In genomic region chr6:22613695-22614094, GRCh38 we compare ENCODE assay signal across 13 cellular contexts. TPM values are rescaled to one million over a fixed set of nuclear protein-coding genes. Genes with fewer than 3 reads are reported as not detected.
DNase-seq lines count a peak whose midpoint lies in the region; ATAC-seq, FAIRE-seq and TF ChIP-seq lines count a peak whose summit lies in the region.
"Had no signal": no experiment of that assay in that cellular context is flagged by ENCODE, and none has a peak within 500 bp of the region (broad histone marks: within the 10 kb centered on the region; RNA-seq: fewer than 3 reads in every experiment).

No MANE protein-coding gene starts in this region.

- POLR2A ChIA-PET in endothelial cell of umbilical vein (lab: Charles Lee) = interaction anchor here (0.7 to 0.9 kb wide), 2 partner anchors 145 to 1020 kb away, joined by 3 read pairs; partner anchors contain the start of gene SOX4

- H3K9me3 ChIP-seq in MG63 (no peaks in the 10 kb centered on the region; the same call in 1 of the 2 replicates), endothelial cell of umbilical vein (replicated peaks; ENCODE audit: control insufficient read depth, insufficient read depth, low read length) (no peaks in the 10 kb centered on the region), mesodermal cell (ENCODE audit: control insufficient read depth, low read length) (no peaks in the 10 kb centered on the region)
- H3K9me3 ChIP-seq: BLaER1 had no signal

- no peaks in the 10 kb centered on the region for H3K36me3 ChIP-seq in MG63
- H3K36me3 ChIP-seq in endothelial cell of umbilical vein (ENCODE audit: control insufficient read depth in 2 of 2, extremely low read depth in 1 of 2, insufficient read depth in 2 of 2, low read length in 2 of 2) = no peaks in the 10 kb centered on the region
- no peaks in the 10 kb centered on the region for H3K36me3 ChIP-seq in mesodermal cell (ENCODE audit: control insufficient read depth, insufficient read depth, low read length)
- H3K36me3 ChIP-seq: BLaER1, WERI-Rb-1 had no signal

- H3K27me3 ChIP-seq in MG63 = no peaks in the 10 kb centered on the region
- no peaks in the 10 kb centered on the region for H3K27me3 ChIP-seq in endothelial cell of umbilical vein (ENCODE audit: control insufficient read depth in 2 of 2, insufficient read depth in 2 of 2, low read length in 2 of 2)
- H3K27me3 ChIP-seq: BLaER1 had no signal

- dilution Hi-C loops in endothelial cell of umbilical vein (cut with MboI; ENCODE audit: extremely low pct_ligation_motif_present, low sequenced_read_pairs) = no loop called here

- no peaks in the 10 kb centered on the region for H3K79me2 ChIP-seq in endothelial cell of umbilical vein (ENCODE audit: control insufficient read depth, insufficient read depth, low read length)

- FAIRE-seq in endothelial cell of umbilical vein (lab: Jason Lieb, UNC) = peak; percentile 83
- FAIRE-seq: colon had no signal

- peak overlapping the region; percentile 51 for H3K4me2 ChIP-seq in endothelial cell of umbilical vein (ENCODE audit: insufficient read depth, low read length)
- H3K4me2 ChIP-seq: BLaER1 had no signal

- H3K27ac ChIP-seq in endothelial cell of umbilical vein (ENCODE audit: insufficient read depth, low read depth, low read length) = peak overlapping the region; percentile 53
- H3K27ac ChIP-seq in mesodermal cell (ENCODE audit: low read depth, low read length, severe bottlenecking) = peak overlapping the region; percentile 64
- H3K27ac ChIP-seq: BLaER1, WERI-Rb-1 had no signal

- TF ChIP-seq POLR2A in endothelial cell of umbilical vein (IDR thresholded peaks at IDR 0.05; ENCODE audit: low read depth, low read length) = no peak

- intact Hi-C loops in endothelial cell of umbilical vein (cut with micrococcal nuclease) = loop anchor here (1.0 to 10.0 kb wide), 8 partner anchors 143 to 1019 kb away; partner anchors contain the start of gene SOX4

- H4K20me1 ChIP-seq in endothelial cell of umbilical vein (replicated peaks; ENCODE audit: control insufficient read depth, extremely low read depth, insufficient read depth, low read length) = no peaks in the 10 kb centered on the region
- H4K20me1 ChIP-seq: BLaER1 had no signal

- H3K4me1 ChIP-seq in endothelial cell of umbilical vein (ENCODE audit: control insufficient read depth, extremely low read depth, insufficient read depth, low read length) = peaks cover 12% of the 10 kb centered on the region
- H3K4me1 ChIP-seq in mesodermal cell (ENCODE audit: control insufficient read depth, insufficient read depth, low read length, poor library complexity, severe bottlenecking) = peaks cover 2% of the 10 kb centered on the region
- H3K4me1 ChIP-seq: BLaER1 had no signal

- no peak overlapping the region for H2AFZ ChIP-seq in endothelial cell of umbilical vein (ENCODE audit: low read depth, low read length)

- BruUV-seq in endothelial cell of umbilical vein (replicated peaks; lab: Mats Ljungman, UMichigan) = no TSS peak

- ATAC-seq in GM19397 (IDR thresholded peaks at IDR 0.05; ENCODE audit: unreplicated experiment) (no peak), GM19023 (IDR thresholded peaks at IDR 0.05; ENCODE audit: unreplicated experiment) (no peak), GM18502 (IDR thresholded peaks at IDR 0.05; ENCODE audit: poor library complexity, unreplicated experiment) (no peak)

- no peaks in the 10 kb centered on the region for H3K9me1 ChIP-seq in endothelial cell of umbilical vein (replicated peaks; ENCODE audit: control insufficient read depth, extremely low read depth, insufficient read depth, low read length)

- TF ChIP-seq CTCF in AG09309 (IDR thresholded peaks at IDR 0.05; ENCODE audit: control insufficient read depth, insufficient read depth, low read depth, low read length, missing control alignments) (no peak), endothelial cell of umbilical vein (IDR thresholded peaks at IDR 0.05; ENCODE audit: extremely low read depth in 1 of 2, insufficient read depth in 1 of 2, low read depth in 1 of 2, low read length in 2 of 2) (no peak)

- 78% methylated on average over 1 of the region's 3 CpGs; no CpG with 5 or more reads in 1 of the 2 experiments for WGBS in mesodermal cell (ENCODE audit: insufficient coverage in 2 of 2), 2 experiments

- CTCF ChIA-PET in endothelial cell of umbilical vein (lab: Charles Lee) = interaction anchor here (0.7 to 2.9 kb wide), 6 partner anchors 8 to 1017 kb away, joined by 3 to 14 read pairs (median 4); no protein-coding TSS in a partner anchor

- H3K4me3 ChIP-seq in AG09309 (ENCODE audit: control insufficient read depth, low read depth, low read length) (no peak overlapping the region), MG63 (no peak overlapping the region), endothelial cell of umbilical vein (replicated peaks in 1 of 3; ENCODE audit: insufficient read depth in 1 of 3, low read depth in 1 of 3, low read length in 3 of 3) (no peak overlapping the region), mesodermal cell (ENCODE audit: extremely low read depth, insufficient read depth, low read length, poor library complexity, severe bottlenecking) (no peak overlapping the region)
- H3K4me3 ChIP-seq: BLaER1 had no signal

- peak overlapping the region; percentile 32 for H3K9ac ChIP-seq in endothelial cell of umbilical vein (replicated peaks; ENCODE audit: extremely low read depth, insufficient read depth, low read length)
- H3K9ac ChIP-seq: BLaER1 had no signal

- DNase-seq in AG09309 (ENCODE audit: low read depth) = peak; percentile 29
- peak; percentile 62 for DNase-seq in MG63
- DNase-seq in endothelial cell of umbilical vein (ENCODE audit: low read depth, low spot score) = peak; percentile 96
- DNase-seq in putamen (ENCODE audit: low spot score) = no peak
- DNase-seq: activated T-cell treated with anti-CD3 and anti-CD28 coated beads, Interleukin-2, amount 50 U/mL, for 48 hours; substantia nigra; WERI-Rb-1 had no signal

TF ChIP-seq in endothelial cell of umbilical vein, 7 proteins besides CTCF, POLR2A, EP300 and RAD21:
- peak; percentile 70 for TF ChIP-seq FOS (IDR thresholded peaks at IDR 0.05; ENCODE audit: borderline replicate concordance, insufficient read depth, low read length)
- no peak for TF ChIP-seq EZH2 (IDR thresholded peaks at IDR 0.05; ENCODE audit: borderline replicate concordance, low read depth, low read length, severe bottlenecking)
- no peak for TF ChIP-seq GATA2 (IDR thresholded peaks at IDR 0.05; ENCODE audit: insufficient read depth, insufficient read length, low read depth, low read length)
- TF ChIP-seq MYC (IDR thresholded peaks at IDR 0.05; ENCODE audit: low read depth, low read length) = peak; percentile 46
- no peak for TF ChIP-seq MAX (IDR thresholded peaks at IDR 0.05; ENCODE audit: insufficient read depth, insufficient read length)
- peak; percentile 97 for TF ChIP-seq JUN (IDR thresholded peaks at IDR 0.05; ENCODE audit: borderline replicate concordance, insufficient read depth, insufficient read length, low read depth)
- TF ChIP-seq POLR2AphosphoS5 (IDR thresholded peaks at IDR 0.05; ENCODE audit: insufficient read depth, low read depth, low read length) = peak; percentile 53

RNA-seq across cellular contexts. Expression of gene HDGFL1, which starts 44.3 kb away (rescaled TPM):
- total RNA-seq in MG63 (2014; rRNA removed; shearing (Covaris generic); ENCODE audit: low replicate concordance) = not detected in 2 replicates
- not detected in 2 replicates for total RNA-seq in endothelial cell of umbilical vein
- not detected in 2 replicates for polyA plus RNA-seq in endothelial cell of umbilical vein
- polyA plus RNA-seq in endothelial cell of umbilical vein (2011; cell fraction: cytosol; rRNA removed) = not detected in 2 replicates
- polyA plus RNA-seq in endothelial cell of umbilical vein (2011; cell fraction: nucleus; rRNA removed) = 0.15 TPM in 1 of 2 replicates, not detected in the other
- not detected in 2 replicates for polyA plus RNA-seq in endothelial cell of umbilical vein (2012)
- polyA minus RNA-seq in endothelial cell of umbilical vein = not detected in 2 replicates
- not detected for polyA minus RNA-seq in endothelial cell of umbilical vein (2011; cell fraction: cytosol; rRNA and poly(A)+ RNA removed)
- polyA minus RNA-seq in endothelial cell of umbilical vein (2011; cell fraction: nucleus; rRNA and poly(A)+ RNA removed) = not detected in 2 replicates
- polyA plus RNA-seq in mesodermal cell (2013, experiment 1 of 2) = not detected
- not detected for polyA plus RNA-seq in mesodermal cell (2013, experiment 2 of 2)
